18 cellular contexts compared by ENCODE assay signal in genomic region chr7:8357536-8357935, GRCh38.
A peak's percentile ranks its signal among the peaks of the same experiment; 100 is the strongest.
DNase-seq lines count a peak whose midpoint lies in the region; ATAC-seq and TF ChIP-seq lines count a peak whose summit lies in the region.
"Had no signal": no experiment of that assay in that cellular context is flagged by ENCODE, and none has a peak within 500 bp of the region (broad histone marks: within the 10 kb centered on the region; RNA-seq: fewer than 3 reads in every experiment).

No MANE protein-coding gene starts in this region.

- peak; percentile 17 for DNase-seq in NCI-H2029 (lab: John Stamatoyannopoulos, UW)
- no peak for DNase-seq in NCI-H2029 treated with DMSO at 0.1 percent for 48 hours (lab: John Stamatoyannopoulos, UW)
- peak; percentile 35 for DNase-seq in NCI-H146 treated with DMSO at 0.1 percent for 48 hours (lab: John Stamatoyannopoulos, UW; ENCODE audit: unreplicated experiment)
- peak; percentile 5 for DNase-seq in medulla oblongata (ENCODE audit: extremely low spot score)
- DNase-seq in activated CD4-positive, alpha-beta T cell treated with anti-CD3 and anti-CD28 coated beads, Interleukin-2, amount 50 U/mL, for 4 hours, result no peak
- no peak for DNase-seq in putamen (ENCODE audit: low spot score)
- DNase-seq: Caco-2, DND-41, GF-D8, GM23248, KG1, NCI-H1417, NCI-H2081 treated with DMSO at 0.1 percent for 48 hours, NCI-H510A, PC-9, T-helper 1 cell had no signal

- ATAC-seq in SK-N-SH treated with all-trans-retinoic acid at 6 μM for 48 hours, result no peak
- ATAC-seq in GM19455 (IDR thresholded peaks at IDR 0.05; ENCODE audit: unreplicated experiment), result no peak

TF ChIP-seq in SK-N-SH treated with all-trans-retinoic acid at 6 μM for 48 hours, 23 proteins besides CTCF, POLR2A, EP300 and RAD21:
- no peak for TF ChIP-seq ZFP30 (CRISPR knock-in tag; IDR thresholded peaks at IDR 0.05)
- TF ChIP-seq TSHZ2 (CRISPR knock-in tag; IDR thresholded peaks at IDR 0.05), result 0 out of 2 replicates have a peak, but pooled peaks have one; percentile 33
- peak; percentile 52; the same call in 1 of the 2 replicates for TF ChIP-seq TCF4 (CRISPR knock-in tag; IDR thresholded peaks at IDR 0.05; ENCODE audit: borderline replicate concordance)
- TF ChIP-seq ZNF565 (CRISPR knock-in tag; conservative IDR thresholded peaks at IDR 0.05; ENCODE audit: low read depth), result no peak

Comparison
In these comparisons a context has a peak if more than half of its experiments do, and no peak if none do; other contexts are left out.
1. DNase-seq: peak in NCI-H2029 (single experiment), NCI-H146 treated with DMSO at 0.1 percent for 48 hours (single experiment) and medulla oblongata (single experiment); none in NCI-H2029 treated with DMSO at 0.1 percent for 48 hours (single experiment), activated CD4-positive, alpha-beta T cell treated with anti-CD3 and anti-CD28 coated beads, Interleukin-2, amount 50 U/mL, for 4 hours (0 of 2) and putamen (single experiment).